In the genomic region with DNA sequence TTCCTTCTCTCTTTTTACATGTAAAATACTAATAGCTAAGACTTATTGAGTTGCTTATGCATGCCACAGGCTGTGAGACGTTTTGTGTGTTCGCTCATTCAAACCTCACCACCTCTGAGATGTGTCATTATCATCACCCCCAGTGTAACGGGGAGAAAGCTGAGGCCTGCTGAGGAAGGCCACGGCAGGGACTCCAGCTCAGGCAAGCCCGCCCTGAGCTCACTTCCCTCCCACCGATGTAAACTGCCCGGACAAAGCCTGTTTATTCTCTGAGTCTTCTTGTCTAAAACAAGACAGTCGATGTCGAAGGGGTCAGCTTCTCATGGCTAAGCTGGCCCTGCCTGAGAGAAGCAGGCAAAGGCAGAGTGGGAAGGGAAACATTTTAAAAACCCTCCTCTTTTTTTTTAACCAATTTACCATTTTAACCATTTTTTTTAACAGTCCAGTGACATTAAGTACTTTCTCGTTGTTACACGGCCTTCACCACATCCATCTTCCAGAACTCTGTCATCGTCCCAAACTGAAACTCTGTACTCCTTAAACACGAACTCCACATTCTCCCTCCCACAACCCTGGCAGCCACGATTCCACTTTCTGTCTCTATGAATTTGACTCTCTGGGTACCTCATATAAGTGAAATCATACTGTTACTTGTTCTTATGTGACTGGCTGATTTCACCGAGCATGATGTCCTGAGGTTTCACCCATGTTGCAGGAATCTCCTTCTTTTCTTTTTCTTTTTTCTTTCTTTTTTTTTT, we compare ENCODE assay signal across 13 cellular contexts.
DNase-seq lines count a peak whose midpoint lies in the region; ATAC-seq, FAIRE-seq and TF ChIP-seq lines count a peak whose summit lies in the region.
"Had no signal": no experiment of that assay in that cellular context is flagged by ENCODE, and none has a peak within 500 bp of the region (broad histone marks: within the 10 kb centered on the region; RNA-seq: fewer than 3 reads in every experiment).

No MANE protein-coding gene starts in this region.

- peak overlapping the region; percentile 59 for H2AFZ ChIP-seq in astrocyte (ENCODE audit: low read depth, low read length)

- H3K4me3 ChIP-seq in astrocyte (ENCODE audit: insufficient read depth, low read depth, low read length) (no peak overlapping the region), upper lobe of left lung (no peak overlapping the region), small intestine (ENCODE audit: low read depth in 1 of 2, low read length in 2 of 2) (no peak overlapping the region)
- H3K4me3 ChIP-seq: MG63 had no signal

- no peak for FAIRE-seq in astrocyte (lab: Jason Lieb, UNC)
- FAIRE-seq in small intestine (lab: Jason Lieb, UNC) = no peak

- H3K27me3 Mint-ChIP-seq in astrocyte (ENCODE audit: low read depth, unreplicated experiment) (peaks cover 3% of the 10 kb centered on the region), progenitor cell of endocrine pancreas (peaks cover 36% of the 10 kb centered on the region), T-cell (peaks cover 8 to 11% of the 10 kb centered on the region in 2 donors)

- H3K4me1 ChIP-seq in astrocyte (ENCODE audit: insufficient read depth, low read length) (peaks cover 3% of the 10 kb centered on the region), upper lobe of left lung (no peaks in the 10 kb centered on the region), small intestine (ENCODE audit: control insufficient read depth in 2 of 2, insufficient read depth in 1 of 2, low read depth in 1 of 2, low read length in 1 of 2) (peaks cover 0 to 3% of the 10 kb centered on the region in 2 donors)

- no peaks in the 10 kb centered on the region for H3K79me2 ChIP-seq in astrocyte (ENCODE audit: insufficient read depth, low read length)

- in situ Hi-C loops in ACHN (cut with HindIII; ENCODE audit: low pct_ligation_motif_present, low pct_unique_long_range_greater_than_20kb, low sequenced_read_pairs) = no loop called here

- peak overlapping the region; percentile 6 for H3K9ac ChIP-seq in astrocyte (ENCODE audit: low read length)

- POLR2A ChIA-PET in T-cell (lab: Charles Lee) = no interaction called here

- H3K27ac ChIP-seq in astrocyte (ENCODE audit: low read depth, low read length) (no peak overlapping the region), upper lobe of left lung (no peak overlapping the region), small intestine (ENCODE audit: low read depth in 1 of 2, low read length in 1 of 2) (peak overlapping the region in 1 of 2 donors; percentile 7)
- H3K27ac ChIP-seq: brain microvascular endothelial cell, HL-60 had no signal

- H3K27ac Mint-ChIP-seq in astrocyte (ENCODE audit: unreplicated experiment) (peak overlapping the region; percentile 71), progenitor cell of endocrine pancreas (peak overlapping the region; percentile 30), T-cell (no peak overlapping the region)

- H3K27me3 ChIP-seq in astrocyte (ENCODE audit: insufficient read depth, low read length) (no peaks in the 10 kb centered on the region), upper lobe of left lung (no peaks in the 10 kb centered on the region), small intestine (ENCODE audit: control insufficient read depth in 2 of 2, insufficient read depth in 2 of 2, low read length in 2 of 2) (no peaks in the 10 kb centered on the region)
- H3K27me3 ChIP-seq: brain microvascular endothelial cell, MG63 had no signal

- H3K36me3 Mint-ChIP-seq in astrocyte (ENCODE audit: low read depth, unreplicated experiment) (peaks cover 3% of the 10 kb centered on the region), progenitor cell of endocrine pancreas (ENCODE audit: insufficient read depth) (no peaks in the 10 kb centered on the region), T-cell (no peaks in the 10 kb centered on the region)

- no peak overlapping the region for H3K4me3 Mint-ChIP-seq in astrocyte (ENCODE audit: unreplicated experiment)
- H3K4me3 Mint-ChIP-seq in progenitor cell of endocrine pancreas (ENCODE audit: low read depth) = no peak overlapping the region
- H3K4me3 Mint-ChIP-seq in T-cell = no peak overlapping the region

- DNase-seq in ELF-1 (ENCODE audit: low read depth, low spot score) (peak; percentile 37), astrocyte (ENCODE audit: low read depth) (no peak), iPS-NIHi11 (ENCODE audit: low spot score) (peak; percentile 33), progenitor cell of endocrine pancreas (ENCODE audit: low spot score, unreplicated experiment) (no peak), upper lobe of left lung (no peak), T-cell (no peak), ACHN (no peak), small intestine (no peak)
- DNase-seq: activated CD4-positive, alpha-beta T cell treated with anti-CD3 and anti-CD28 coated beads, Interleukin-2, amount 50 U/mL, for 1 hour; activated effector memory CD4-positive, alpha-beta T cell treated with Interleukin-2 at 50 U/mL for 16 hours; brain microvascular endothelial cell; MG63 had no signal

- no peaks in the 10 kb centered on the region for H4K20me1 ChIP-seq in astrocyte (ENCODE audit: insufficient read depth, low read length)

- TF ChIP-seq POLR2A in upper lobe of left lung (IDR thresholded peaks at IDR 0.05) = no peak

- H3K9me3 Mint-ChIP-seq in astrocyte (ENCODE audit: unreplicated experiment) (no peaks in the 10 kb centered on the region), progenitor cell of endocrine pancreas (ENCODE audit: low read depth) (peaks cover 3% of the 10 kb centered on the region), T-cell (no peaks in the 10 kb centered on the region)

- TF ChIP-seq CTCF in astrocyte (IDR thresholded peaks at IDR 0.05; ENCODE audit: insufficient read depth, low read depth, low read length) (no peak), progenitor cell of endocrine pancreas (IDR thresholded peaks at IDR 0.05; ENCODE audit: unreplicated experiment) (no peak), upper lobe of left lung (IDR thresholded peaks at IDR 0.05) (no peak)

- no peak for TF ChIP-seq EP300 in upper lobe of left lung (IDR thresholded peaks at IDR 0.05)

- H3K36me3 ChIP-seq in astrocyte (ENCODE audit: insufficient read depth, low read length) (no peaks in the 10 kb centered on the region), upper lobe of left lung (no peaks in the 10 kb centered on the region), small intestine (ENCODE audit: control insufficient read depth in 2 of 2, insufficient read depth in 2 of 2, low read length in 2 of 2) (no peaks in the 10 kb centered on the region)
- H3K36me3 ChIP-seq: brain microvascular endothelial cell, MG63 had no signal

- H3K4me1 Mint-ChIP-seq in astrocyte (ENCODE audit: low read depth, unreplicated experiment) (peaks cover 30% of the 10 kb centered on the region), progenitor cell of endocrine pancreas (ENCODE audit: low read depth) (peaks cover 1% of the 10 kb centered on the region), T-cell (peaks cover 0 to 4% (median 1%) of the 10 kb centered on the region in 3 donors)

- no peak overlapping the region for H3K4me2 ChIP-seq in astrocyte (ENCODE audit: low read length)

- CTCF ChIA-PET in T-cell (lab: Charles Lee) = interaction anchor here in 1 of 2 donors (0.6 kb wide), 1 partner anchor 635 kb away, joined by 3 read pairs; no protein-coding TSS in a partner anchor

- 64 to 68% methylated on average over 15 of the region's 15 CpGs for WGBS in upper lobe of left lung, 2 donors
- WGBS in small intestine, 3 donors = 50 to 83% (median 83%) methylated on average over 15 of the region's 15 CpGs

- ATAC-seq in upper lobe of left lung (ENCODE audit: low FRiP score in 2 of 2) (no peak), T-cell (replicated peaks in 1 of 4) (no peak)

- H3K9me3 ChIP-seq in astrocyte (ENCODE audit: insufficient read depth, low read depth, low read length) = no peaks in the 10 kb centered on the region
- no peaks in the 10 kb centered on the region for H3K9me3 ChIP-seq in upper lobe of left lung
- no peaks in the 10 kb centered on the region for H3K9me3 ChIP-seq in small intestine (ENCODE audit: control insufficient read depth, low read depth)
- H3K9me3 ChIP-seq: MG63 had no signal

Comparison
In these comparisons a context has a peak if more than half of its experiments do, and no peak if none do; other contexts are left out.
1. DNase-seq: peak in ELF-1 (single experiment) and iPS-NIHi11 (single experiment); none in astrocyte (single experiment), progenitor cell of endocrine pancreas (single experiment), upper lobe of left lung (0 of 2), T-cell (0 of 34), ACHN (single experiment) and small intestine (single experiment).
2. H3K27ac Mint-ChIP-seq: peak in astrocyte (single experiment) and progenitor cell of endocrine pancreas (single experiment); none in T-cell (0 of 2).